Comparison of ENCODE assay signal across 1 cellular context in genomic region chr10:96285331-96285752, GRCh38.
TF ChIP-seq lines count a peak whose summit lies in the region.

No MANE protein-coding gene starts in this region.

TF ChIP-seq in H1, 55 proteins besides CTCF, POLR2A, EP300 and RAD21:
- TF ChIP-seq CBX8 (IDR thresholded peaks at IDR 0.05; ENCODE audit: borderline replicate concordance, low read depth, low read length) = no peak
- peak in 1 of 2 experiments; percentile 64; a peak in 1 of 4 replicates for TF ChIP-seq SIN3A (conservative IDR thresholded peaks at IDR 0.05 in 1 of 2, IDR thresholded peaks at IDR 0.05 in 1 of 2; ENCODE audit: low read depth in 1 of 2, low read length in 2 of 2)
